ENCODE assay signal across 15 cellular contexts in genomic region chr3:99537416-99537815, GRCh38.
A peak's percentile ranks its signal among the peaks of the same experiment; 100 is the strongest.
DNase-seq lines count a peak whose midpoint lies in the region; ATAC-seq, FAIRE-seq and TF ChIP-seq lines count a peak whose summit lies in the region.
"Had no signal": no experiment of that assay in that cellular context is flagged by ENCODE, and none has a peak within 500 bp of the region (broad histone marks: within the 10 kb centered on the region; RNA-seq: fewer than 3 reads in every experiment).

No MANE protein-coding gene starts in this region.

- no peak overlapping the region for H2AFZ ChIP-seq in keratinocyte (ENCODE audit: control insufficient read depth, low read length)
- no peak overlapping the region for H2AFZ ChIP-seq in trophoblast cell (ENCODE audit: insufficient read depth, low read length, poor library complexity)

- no peaks in the 10 kb centered on the region for H3K79me1 ChIP-seq in trophoblast cell (ENCODE audit: low read length)

- no peak for ATAC-seq in gastroesophageal sphincter
- no peak for ATAC-seq in HG03571 (IDR thresholded peaks at IDR 0.05; ENCODE audit: unreplicated experiment)

- H2BK12ac ChIP-seq in trophoblast cell (ENCODE audit: low read length), result peak overlapping the region; percentile 12

- H4K8ac ChIP-seq in trophoblast cell (ENCODE audit: low read depth, low read length), result no peak overlapping the region

- H3K4me3 ChIP-seq in keratinocyte (ENCODE audit: control insufficient read depth in 2 of 3, extremely low read depth in 1 of 3, insufficient read depth in 2 of 3, low read depth in 1 of 3, low read length in 3 of 3) (no peak overlapping the region), trophoblast cell (ENCODE audit: low read depth, low read length) (no peak overlapping the region), gastroesophageal sphincter (no peak overlapping the region)
- no peak overlapping the region for H3K4me3 ChIP-seq in CD4-positive, alpha-beta memory T cell (ENCODE audit: low read length in 2 of 2)
- H3K4me3 ChIP-seq: SJSA1 had no signal

- H3K4me1 ChIP-seq in keratinocyte (ENCODE audit: control insufficient read depth, extremely low read depth, insufficient read depth, low read length) (peaks cover 24% of the 10 kb centered on the region), trophoblast cell (ENCODE audit: control insufficient read depth in 1 of 2, insufficient read depth in 2 of 2, low read length in 2 of 2) (peaks cover 0 to 10% of the 10 kb centered on the region in 2 experiments), gastroesophageal sphincter (no peaks in the 10 kb centered on the region)
- no peaks in the 10 kb centered on the region for H3K4me1 ChIP-seq in CD4-positive, alpha-beta memory T cell (ENCODE audit: insufficient read depth, low read length)

- H3K9me3 ChIP-seq in keratinocyte (ENCODE audit: control insufficient read depth, low read depth, low read length) (no peaks in the 10 kb centered on the region), trophoblast cell (ENCODE audit: insufficient read depth, low read depth, low read length) (no peaks in the 10 kb centered on the region), gastroesophageal sphincter (no peaks in the 10 kb centered on the region)
- H3K9me3 ChIP-seq in CD4-positive, alpha-beta memory T cell (ENCODE audit: control insufficient read depth in 1 of 2, low read length in 2 of 2), result no peaks in the 10 kb centered on the region
- H3K9me3 ChIP-seq: SJSA1 had no signal

- peak; percentile 52 for FAIRE-seq in keratinocyte (lab: Jason Lieb, UNC)
- FAIRE-seq: GM12891 had no signal

- H3K18ac ChIP-seq in trophoblast cell (ENCODE audit: low read length), result no peak overlapping the region

- H3K14ac ChIP-seq in trophoblast cell (ENCODE audit: low read length), result no peak overlapping the region

- dilution Hi-C loops in keratinocyte (cut with MboI; ENCODE audit: extremely low pct_ligation_motif_present, low sequenced_read_pairs), result no loop called here

- peak overlapping the region; percentile 29 for H2BK120ac ChIP-seq in trophoblast cell (ENCODE audit: insufficient read depth, low read length, poor library complexity)

- WGBS in trophoblast cell (ENCODE audit: extremely low coverage, insufficient coverage, insufficient read length), result no CpG with 5 or more reads among the region's 4 CpGs
- 68 to 81% methylated on average over 3 to 4 of the region's 4 CpGs for WGBS in gastroesophageal sphincter (ENCODE audit: low coverage in 1 of 2), 2 donors

- no peak overlapping the region for H3K23ac ChIP-seq in trophoblast cell (ENCODE audit: low read length)

- H3K79me2 ChIP-seq in keratinocyte (ENCODE audit: control insufficient read depth, insufficient read depth, low read length) (no peaks in the 10 kb centered on the region), trophoblast cell (ENCODE audit: control insufficient read depth, insufficient read depth, low read length, poor library complexity) (no peaks in the 10 kb centered on the region)

- no peak overlapping the region for H2BK5ac ChIP-seq in trophoblast cell (ENCODE audit: low read depth, low read length, poor library complexity)

- no peaks in the 10 kb centered on the region for H3K36me3 ChIP-seq in keratinocyte (ENCODE audit: control insufficient read depth in 2 of 2, extremely low read depth in 1 of 2, insufficient read depth in 2 of 2, low read length in 2 of 2)
- no peaks in the 10 kb centered on the region for H3K36me3 ChIP-seq in trophoblast cell (ENCODE audit: control insufficient read depth in 1 of 2, insufficient read depth in 2 of 2, low read length in 2 of 2)
- H3K36me3 ChIP-seq in CD4-positive, alpha-beta memory T cell (ENCODE audit: insufficient read depth, low read length), result no peaks in the 10 kb centered on the region
- H3K36me3 ChIP-seq in gastroesophageal sphincter, result no peaks in the 10 kb centered on the region
- H3K36me3 ChIP-seq: SJSA1 had no signal

- DNase-seq in LHCN-M2 (ENCODE audit: low read depth), result peak; percentile 48
- DNase-seq in chondrocyte (ENCODE audit: low spot score), result no peak
- no peak for DNase-seq in keratinocyte (ENCODE audit: low read depth, low spot score)
- DNase-seq in trophoblast cell, result no peak
- DNase-seq in CD4-positive, alpha-beta memory T cell, result no peak
- no peak for DNase-seq in stimulated activated CD4-positive, alpha-beta T cell treated with anti-CD3 and anti-CD28 coated beads, Interleukin-1b, Interleukin-23, amount 100 ng/mL, for 48 hours
- DNase-seq: AML-193, Calu3, Kasumi-1, NCI-H1436 treated with DMSO at 0.1 percent for 48 hours, NCI-H2081 had no signal

- H3K9me1 ChIP-seq in keratinocyte (ENCODE audit: control insufficient read depth, extremely low read depth, insufficient read depth, low read length), result no peaks in the 10 kb centered on the region

- CTCF ChIA-PET in CD4-positive, alpha-beta memory T cell (lab: Charles Lee; ENCODE audit: partially characterized antibody), result no interaction called here

- no peaks in the 10 kb centered on the region for H3K9me3 Mint-ChIP-seq in chondrocyte (ENCODE audit: low read depth)
- H3K9me3 Mint-ChIP-seq in CD4-positive, alpha-beta memory T cell, result no peaks in the 10 kb centered on the region

- H4K91ac ChIP-seq in trophoblast cell (ENCODE audit: low read depth, low read length), result no peak overlapping the region

- H3K27ac ChIP-seq in keratinocyte (ENCODE audit: control insufficient read depth, insufficient read depth, low read length) (no peak overlapping the region), trophoblast cell (ENCODE audit: low read depth, low read length) (peak overlapping the region; percentile 21), gastroesophageal sphincter (peak overlapping the region in 1 of 4 donors; percentile 12)
- no peak overlapping the region for H3K27ac ChIP-seq in CD4-positive, alpha-beta memory T cell (ENCODE audit: low read depth, low read length)
- H3K27ac ChIP-seq: SJSA1 had no signal

- H3K27me3 Mint-ChIP-seq in chondrocyte (ENCODE audit: low read depth), result no peaks in the 10 kb centered on the region
- peaks cover 0 to 3% of the 10 kb centered on the region in 2 donors for H3K27me3 Mint-ChIP-seq in CD4-positive, alpha-beta memory T cell

- peak overlapping the region; percentile 72 for H3K27ac Mint-ChIP-seq in chondrocyte (ENCODE audit: unreplicated experiment)
- no peak overlapping the region for H3K27ac Mint-ChIP-seq in CD4-positive, alpha-beta memory T cell

- no peaks in the 10 kb centered on the region for H3K36me3 Mint-ChIP-seq in chondrocyte (ENCODE audit: low read depth)
- H3K36me3 Mint-ChIP-seq in CD4-positive, alpha-beta memory T cell, result no peaks in the 10 kb centered on the region

- no peak for TF ChIP-seq EP300 in gastroesophageal sphincter (IDR thresholded peaks at IDR 0.05)

- POLR2A ChIA-PET in CD4-positive, alpha-beta memory T cell (lab: Charles Lee; ENCODE audit: partially characterized antibody), result no interaction called here

- H3K4me1 Mint-ChIP-seq in chondrocyte (ENCODE audit: low read depth), result peaks cover 48% of the 10 kb centered on the region
- H3K4me1 Mint-ChIP-seq in CD4-positive, alpha-beta memory T cell, result peaks cover 0 to 1% (median under 1%) of the 10 kb centered on the region in 4 donors

- no peaks in the 10 kb centered on the region for H3K27me3 ChIP-seq in keratinocyte (ENCODE audit: control insufficient read depth, extremely low read depth, insufficient read depth, low read length)
- no peaks in the 10 kb centered on the region for H3K27me3 ChIP-seq in trophoblast cell (ENCODE audit: insufficient read depth, low read length)
- H3K27me3 ChIP-seq in CD4-positive, alpha-beta memory T cell (ENCODE audit: insufficient read depth, low read length), result no peaks in the 10 kb centered on the region
- no peaks in the 10 kb centered on the region for H3K27me3 ChIP-seq in gastroesophageal sphincter
- H3K27me3 ChIP-seq: SJSA1 had no signal

- TF ChIP-seq POLR2A in gastroesophageal sphincter (IDR thresholded peaks at IDR 0.05), result no peak

- no peak overlapping the region for H3K4ac ChIP-seq in trophoblast cell (ENCODE audit: low read depth, low read length)

- H3K4me3 Mint-ChIP-seq in chondrocyte (ENCODE audit: unreplicated experiment), result no peak overlapping the region
- H3K4me3 Mint-ChIP-seq in CD4-positive, alpha-beta memory T cell, result no peak overlapping the region

- H2AK5ac ChIP-seq in trophoblast cell (ENCODE audit: low read length), result no peak overlapping the region

- TF ChIP-seq CTCF in chondrocyte (IDR thresholded peaks at IDR 0.05) (no peak), keratinocyte (optimal IDR thresholded peaks at IDR 0.05 in 1 of 3, IDR thresholded peaks at IDR 0.05 in 1 of 3, conservative IDR thresholded peaks at IDR 0.05 in 1 of 3; ENCODE audit: extremely low read depth in 1 of 3, insufficient read depth in 2 of 3, low read length in 3 of 3) (no peak), gastroesophageal sphincter (IDR thresholded peaks at IDR 0.05) (no peak)

- no peak overlapping the region for H4K12ac ChIP-seq in trophoblast cell (ENCODE audit: low read depth, low read length)

- H3K4me2 ChIP-seq in keratinocyte (ENCODE audit: control insufficient read depth, extremely low read depth, insufficient read depth, low read depth, low read length) (no peak overlapping the region), trophoblast cell (ENCODE audit: low read length) (no peak overlapping the region)

- H3K9ac ChIP-seq in keratinocyte (ENCODE audit: control insufficient read depth, extremely low read depth, insufficient read depth, low read length), result no peak overlapping the region
- H3K9ac ChIP-seq in trophoblast cell (ENCODE audit: low read length), result no peak overlapping the region

- intact Hi-C loops in CD4-positive, alpha-beta memory T cell (cut with micrococcal nuclease), result no loop called here

- H4K20me1 ChIP-seq in keratinocyte (ENCODE audit: control insufficient read depth, extremely low read depth, insufficient read depth, low read length), result no peaks in the 10 kb centered on the region
